ENCODE assay signal across 1 cellular context in genomic region chr7:13069832-13070231, GRCh38.
TF ChIP-seq lines count a peak whose summit lies in the region.

No MANE protein-coding gene starts in this region.

TF ChIP-seq in IMR-90, 13 proteins besides CTCF, POLR2A, EP300 and RAD21 (continued from another document):
- TF ChIP-seq ELK1 (IDR thresholded peaks at IDR 0.05; ENCODE audit: borderline replicate concordance, low read depth, low read length) (no peak), SMC3 (IDR thresholded peaks at IDR 0.05; ENCODE audit: low read depth, low read length) (no peak), RCOR1 (IDR thresholded peaks at IDR 0.05; ENCODE audit: insufficient replicate concordance, low read length) (no peak), CEBPB (IDR thresholded peaks at IDR 0.05; ENCODE audit: low read depth, low read length) (no peak), FOS (IDR thresholded peaks at IDR 0.05; ENCODE audit: low read depth, low read length) (no peak), RFX5 (IDR thresholded peaks at IDR 0.05; ENCODE audit: low read depth, low read length) (no peak)
